Comparison of ENCODE assay signal across 23 cellular contexts in the genomic region with DNA sequence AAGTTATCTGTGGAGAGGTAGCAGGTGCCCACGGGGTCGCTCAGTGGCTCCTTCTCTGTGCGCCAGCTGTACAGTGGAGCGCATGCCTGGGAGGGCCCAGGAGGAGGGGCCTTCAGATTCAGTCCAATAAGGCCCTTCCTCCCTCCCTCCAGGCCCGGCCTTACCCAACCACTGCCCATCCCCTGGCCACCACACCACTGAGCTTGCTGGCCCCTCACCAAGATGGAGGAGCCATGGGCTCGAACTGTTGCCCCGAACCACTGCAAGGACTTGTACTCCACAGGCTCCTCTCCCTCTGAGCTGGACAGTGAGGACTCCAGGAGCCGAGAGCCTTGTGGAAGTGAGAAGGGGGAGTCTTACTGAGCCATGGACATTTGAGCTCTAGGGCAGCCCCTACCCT. TPM values are rescaled to one million over a fixed set of nuclear protein-coding genes. Genes with fewer than 3 reads are reported as not detected.
DNase-seq lines count a peak whose midpoint lies in the region; ATAC-seq and TF ChIP-seq lines count a peak whose summit lies in the region.
"Had no signal": no experiment of that assay in that cellular context is flagged by ENCODE, and none has a peak within 500 bp of the region (broad histone marks: within the 10 kb centered on the region; RNA-seq: fewer than 3 reads in every experiment).

No MANE protein-coding gene starts in this region.

- H2AK5ac ChIP-seq in mesendoderm (ENCODE audit: low read length): no peak overlapping the region

- H3K9me3 ChIP-seq in left ventricle myocardium inferior (replicated peaks): no peaks in the 10 kb centered on the region
- H3K9me3 ChIP-seq in T-helper 17 cell (ENCODE audit: control insufficient read depth, low read length, poor library complexity, severe bottlenecking): no peaks in the 10 kb centered on the region
- H3K9me3 ChIP-seq: A549, prostate gland, upper lobe of left lung had no signal

- TF ChIP-seq CTCF in left ventricle myocardium inferior (IDR thresholded peaks at IDR 0.05; ENCODE audit: borderline replicate concordance): no peak
- no peak for TF ChIP-seq CTCF in GM20000 (IDR thresholded peaks at IDR 0.05; ENCODE audit: extremely low read depth, missing control alignments)

- peak overlapping the region; percentile 39 for H3K4me3 Mint-ChIP-seq in T-helper 17 cell
- H3K4me3 Mint-ChIP-seq: activated CD4-positive, alpha-beta memory T cell treated with anti-CD3 and anti-CD28 coated beads, Interleukin-2, amount 10 ng/mL, durations not matched to agents 7 days and 5 days had no signal

- H3K4me1 ChIP-seq in left ventricle myocardium inferior (peaks cover 99% of the 10 kb centered on the region), mesendoderm (ENCODE audit: control insufficient read depth, low read depth, low read length) (peaks cover 16% of the 10 kb centered on the region)
- H3K4me1 ChIP-seq: prostate gland had no signal

- no peak overlapping the region for H3K27ac Mint-ChIP-seq in T-helper 17 cell
- H3K27ac Mint-ChIP-seq: activated CD4-positive, alpha-beta memory T cell treated with anti-CD3 and anti-CD28 coated beads, Interleukin-2, amount 10 ng/mL, durations not matched to agents 7 days and 5 days had no signal

- ATAC-seq in Right ventricle myocardium inferior (no peak), T-helper 17 cell (no peak)
- ATAC-seq: activated CD4-positive, CD25-positive, alpha-beta regulatory T cell treated with anti-CD3 and anti-CD28 coated beads, Interleukin-2, amount 50 U/mL, for 24 hours; HepG2 had no signal

- intact Hi-C loops in left ventricle myocardium inferior (cut with micrococcal nuclease): no loop called here
- intact Hi-C loops in Right ventricle myocardium inferior (cut with DNase I): no loop called here

- no peak overlapping the region for H4K5ac ChIP-seq in mesendoderm (ENCODE audit: low read length)

- no peak overlapping the region for H2BK15ac ChIP-seq in mesendoderm (replicated peaks; ENCODE audit: low read depth)

- no peak overlapping the region for H3K56ac ChIP-seq in mesendoderm (ENCODE audit: low read length)

- WGBS in mesendoderm (ENCODE audit: extremely low coverage, insufficient coverage, low lambda C conversion rate): no CpG with 5 or more reads among the region's 8 CpGs

- no peak for DNase-seq in left ventricle myocardium inferior
- DNase-seq in Right ventricle myocardium inferior (ENCODE audit: missing footprints): no peak
- no peak for DNase-seq in T-helper 17 cell
- no peak for DNase-seq in mesendoderm
- no peak for DNase-seq in GM20000 (ENCODE audit: low spot score)
- DNase-seq in DMS53 (lab: John Stamatoyannopoulos, UW): no peak
- no peak for DNase-seq in DMS53 treated with DMSO at 0.1 percent for 48 hours (lab: John Stamatoyannopoulos, UW; ENCODE audit: unreplicated experiment)
- DNase-seq in central memory CD4-positive, alpha-beta T cell: no peak
- DNase-seq: activated CD4-positive, alpha-beta memory T cell treated with anti-CD3 and anti-CD28 coated beads, Interleukin-2, amount 10 ng/mL, durations not matched to agents 7 days and 5 days; amygdala; HCEC 1CT; kidney glomerular epithelial cell; NCI-H1048; NCI-H2029; NCI-H446; upper lobe of left lung had no signal

- H3K23ac ChIP-seq in mesendoderm (ENCODE audit: low read length): peak overlapping the region; percentile 94

- H3K27ac ChIP-seq in left ventricle myocardium inferior (replicated peaks): peak overlapping the region; percentile 82
- no peak overlapping the region for H3K27ac ChIP-seq in mesendoderm (ENCODE audit: low read depth, low read length)
- H3K27ac ChIP-seq: A549, PC-9, prostate gland, upper lobe of left lung had no signal

- no peaks in the 10 kb centered on the region for H3K27me3 Mint-ChIP-seq in T-helper 17 cell
- H3K27me3 Mint-ChIP-seq: activated CD4-positive, alpha-beta memory T cell treated with anti-CD3 and anti-CD28 coated beads, Interleukin-2, amount 10 ng/mL, durations not matched to agents 7 days and 5 days had no signal

- no peak overlapping the region for H3K4ac ChIP-seq in mesendoderm (ENCODE audit: low read depth, low read length)

- peaks cover 50% of the 10 kb centered on the region for H3K4me1 Mint-ChIP-seq in T-helper 17 cell

- H3K36me3 Mint-ChIP-seq in T-helper 17 cell (ENCODE audit: low read depth): peaks cover 24% of the 10 kb centered on the region

- no peak overlapping the region for H3K9ac ChIP-seq in mesendoderm (ENCODE audit: low read length)

- no peak overlapping the region for H3K4me3 ChIP-seq in left ventricle myocardium inferior
- H3K4me3 ChIP-seq in mesendoderm (ENCODE audit: low read length): no peak overlapping the region
- H3K4me3 ChIP-seq: A549, PC-9, prostate gland, upper lobe of left lung had no signal

- H2BK5ac ChIP-seq in mesendoderm (ENCODE audit: low read length): no peak overlapping the region

- no peak overlapping the region for H3K4me2 ChIP-seq in mesendoderm (ENCODE audit: low read length)
- H3K4me2 ChIP-seq: A549, PC-9 had no signal

- H2BK120ac ChIP-seq in mesendoderm (ENCODE audit: low read depth, low read length): no peak overlapping the region

- no peaks in the 10 kb centered on the region for H3K27me3 ChIP-seq in left ventricle myocardium inferior (ENCODE audit: low read depth)
- H3K27me3 ChIP-seq in mesendoderm (ENCODE audit: insufficient read depth, low read length, poor library complexity): no peaks in the 10 kb centered on the region
- H3K27me3 ChIP-seq: upper lobe of left lung had no signal

- H3K79me1 ChIP-seq in mesendoderm (ENCODE audit: low read length): peaks cover 37% of the 10 kb centered on the region

- no peak overlapping the region for H4K8ac ChIP-seq in mesendoderm (ENCODE audit: low read depth, low read length)

- H3K79me2 ChIP-seq in mesendoderm (ENCODE audit: control insufficient read depth, insufficient read depth, low read length): peaks cover 30% of the 10 kb centered on the region

- no peak overlapping the region for H3K18ac ChIP-seq in mesendoderm (ENCODE audit: low read length)

- peaks cover 72% of the 10 kb centered on the region for H3K36me3 ChIP-seq in left ventricle myocardium inferior
- H3K36me3 ChIP-seq in mesendoderm (ENCODE audit: control insufficient read depth, insufficient read depth, low read length): peaks cover 29% of the 10 kb centered on the region

RNA-seq across cellular contexts. Expression of gene ITGA5, which starts 9.8 kb away (rescaled TPM):
- total RNA-seq in left ventricle myocardium inferior: 55.3 TPM
- total RNA-seq in Right ventricle myocardium inferior: 53.5 TPM
- 10 to 100 TPM; 61.6 to 71.4 TPM for total RNA-seq in T-helper 17 cell
- 39.8 TPM for polyA plus RNA-seq in mesendoderm (2013, experiment 1 of 2)
- 35.6 TPM for polyA plus RNA-seq in mesendoderm (2013, experiment 2 of 2)

RNA-seq across cellular contexts. Expression of gene ZNF385A, which starts 24.7 kb away (rescaled TPM):
- 7.1 TPM for total RNA-seq in left ventricle myocardium inferior
- 11.6 TPM for total RNA-seq in Right ventricle myocardium inferior
- 1 to 10 TPM; 3.4 to 5.7 TPM for total RNA-seq in T-helper 17 cell
- 6.6 TPM for polyA plus RNA-seq in mesendoderm (2013, experiment 1 of 2)
- 6.0 TPM for polyA plus RNA-seq in mesendoderm (2013, experiment 2 of 2)

RNA-seq across cellular contexts. Expression of gene GPR84, which starts 45.0 kb away (rescaled TPM):
- not detected for total RNA-seq in left ventricle myocardium inferior
- total RNA-seq in Right ventricle myocardium inferior: 0.22 TPM
- total RNA-seq in T-helper 17 cell: under 1 TPM; 0.57 to 0.99 TPM
- not detected for polyA plus RNA-seq in mesendoderm (2013, experiment 1 of 2)
- polyA plus RNA-seq in mesendoderm (2013, experiment 2 of 2): not detected
- total RNA-seq: bronchial epithelial cell, HepG2, PC-9 had no signal
- polyA plus RNA-seq: A549, BJ, HepG2 had no signal
